In the genomic region with DNA sequence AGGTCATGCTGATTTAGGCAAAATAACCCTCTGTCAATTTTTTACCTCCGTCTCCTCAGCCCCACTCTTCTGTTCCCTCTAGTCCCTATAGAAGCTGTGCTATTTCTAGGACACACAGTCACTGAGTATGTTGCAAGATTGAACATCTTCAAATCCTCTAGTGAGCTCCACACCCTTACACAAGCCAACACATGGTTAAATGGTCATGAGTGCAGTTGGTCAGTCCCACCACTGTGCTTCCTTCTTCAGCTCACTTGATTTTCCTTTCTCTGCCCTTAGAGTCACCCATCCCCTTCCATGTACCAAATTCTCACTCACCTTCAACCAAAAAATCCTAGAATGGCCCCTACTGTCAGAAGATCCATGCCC, we compare ENCODE assay signal across 13 cellular contexts.
"Had no signal": no experiment of that assay in that cellular context is flagged by ENCODE, and none has a peak within 500 bp of the region (broad histone marks: within the 10 kb centered on the region; RNA-seq: fewer than 3 reads in every experiment).

No MANE protein-coding gene starts in this region.

- ATAC-seq: effector memory CD8-positive, alpha-beta T cell; gastroesophageal sphincter; left lobe of liver; natural killer cell treated with Interleukin-12 subunit alpha and Interleukin-12 subunit beta and Interleukin-15 and Interleukin-18, amount 100 ng/mL, for 72 hours had no signal

- DNase-seq: effector memory CD8-positive, alpha-beta T cell; glutamatergic neuron; islet precursor cell; lower lobe of right lung; nucleus accumbens; ovary; small intestine; stimulated activated CD4-positive, alpha-beta T cell treated with anti-CD3 and anti-CD28 coated beads, Interleukin-12 subunit alpha, Interleukin-12 subunit beta, amount 100 ng/mL, for 4 hours; tibial artery; upper lobe of left lung had no signal
